11 cellular contexts compared by ENCODE assay signal in genomic region chr17:67628580-67629013, GRCh38.
DNase-seq lines count a peak whose midpoint lies in the region; ATAC-seq and TF ChIP-seq lines count a peak whose summit lies in the region.
"Had no signal": no experiment of that assay in that cellular context is flagged by ENCODE, and none has a peak within 500 bp of the region (broad histone marks: within the 10 kb centered on the region; RNA-seq: fewer than 3 reads in every experiment).

No MANE protein-coding gene starts in this region.

- H3K4me1 Mint-ChIP-seq in activated CD8-positive, alpha-beta memory T cell treated with anti-CD3 and anti-CD28 coated beads, Interleukin-2, amount 10 ng/mL, durations not matched to agents 7 days and 5 days, result no peaks in the 10 kb centered on the region
- H3K4me1 Mint-ChIP-seq: CD14-positive monocyte had no signal

- intact Hi-C loops in sciatic nerve (cut with DNase I), result no loop called here

- CTCF ChIA-PET in activated CD8-positive, alpha-beta memory T cell treated with anti-CD3 and anti-CD28 coated beads, Interleukin-2, amount 10 ng/mL, durations not matched to agents 7 days and 5 days (lab: Charles Lee), result interaction anchor here (1.0 to 3.2 kb wide), 2 partner anchors 250 to 253 kb away, joined by 4 to 16 read pairs; no protein-coding TSS in a partner anchor

- H3K27me3 Mint-ChIP-seq in activated CD8-positive, alpha-beta memory T cell treated with anti-CD3 and anti-CD28 coated beads, Interleukin-2, amount 10 ng/mL, durations not matched to agents 7 days and 5 days, result no peaks in the 10 kb centered on the region

- H3K36me3 Mint-ChIP-seq in activated CD8-positive, alpha-beta memory T cell treated with anti-CD3 and anti-CD28 coated beads, Interleukin-2, amount 10 ng/mL, durations not matched to agents 7 days and 5 days, result peaks cover 7% of the 10 kb centered on the region

- TF ChIP-seq CTCF in epithelial cell of proximal tubule (conservative IDR thresholded peaks at IDR 0.05; ENCODE audit: low read depth, low read length), result peak; percentile 48

- no peak overlapping the region for H3K27ac Mint-ChIP-seq in activated CD8-positive, alpha-beta memory T cell treated with anti-CD3 and anti-CD28 coated beads, Interleukin-2, amount 10 ng/mL, durations not matched to agents 7 days and 5 days

- no peak overlapping the region for H3K4me3 ChIP-seq in epithelial cell of proximal tubule (ENCODE audit: low read depth, low read length)
- H3K4me3 ChIP-seq: breast epithelium, SK-N-MC had no signal

- DNase-seq in activated T-cell treated with anti-CD3 and anti-CD28 coated beads, Interleukin-2, amount 50 U/mL, for 1 hour, result peak; percentile 20
- DNase-seq in activated T-cell treated with anti-CD3 and anti-CD28 coated beads, Interleukin-2, amount 50 U/mL, for 48 hours, result no peak
- DNase-seq in NAMALWA (ENCODE audit: low spot score) (peak; percentile 57), epithelial cell of proximal tubule (ENCODE audit: low read depth) (no peak), sciatic nerve (ENCODE audit: low spot score) (no peak), AG08396 (ENCODE audit: low spot score) (no peak)
- DNase-seq in activated CD8-positive, alpha-beta memory T cell treated with anti-CD3 and anti-CD28 coated beads, Interleukin-2, amount 10 ng/mL, durations not matched to agents 7 days and 5 days, result no peak

- ATAC-seq in sciatic nerve, result peak; percentile 13
- no peak for ATAC-seq in activated CD8-positive, alpha-beta memory T cell treated with anti-CD3 and anti-CD28 coated beads, Interleukin-2, amount 10 ng/mL, durations not matched to agents 7 days and 5 days
- no peak for ATAC-seq in HG03139 (IDR thresholded peaks at IDR 0.05; ENCODE audit: unreplicated experiment)

- no peak overlapping the region for H3K4me3 Mint-ChIP-seq in activated CD8-positive, alpha-beta memory T cell treated with anti-CD3 and anti-CD28 coated beads, Interleukin-2, amount 10 ng/mL, durations not matched to agents 7 days and 5 days
- H3K4me3 Mint-ChIP-seq: CD14-positive monocyte had no signal

- no peaks in the 10 kb centered on the region for H3K9me3 Mint-ChIP-seq in activated CD8-positive, alpha-beta memory T cell treated with anti-CD3 and anti-CD28 coated beads, Interleukin-2, amount 10 ng/mL, durations not matched to agents 7 days and 5 days (ENCODE audit: low read depth)
- H3K9me3 Mint-ChIP-seq: CD14-positive monocyte had no signal

Comparison
In these comparisons a context has a peak if more than half of its experiments do, and no peak if none do; other contexts are left out.
1. DNase-seq: peak in activated T-cell treated with anti-CD3 and anti-CD28 coated beads, Interleukin-2, amount 50 U/mL, for 1 hour (single experiment) and NAMALWA (single experiment); none in activated T-cell treated with anti-CD3 and anti-CD28 coated beads, Interleukin-2, amount 50 U/mL, for 48 hours (0 of 2), epithelial cell of proximal tubule (single experiment), sciatic nerve (single experiment), activated CD8-positive, alpha-beta memory T cell treated with anti-CD3 and anti-CD28 coated beads, Interleukin-2, amount 10 ng/mL, durations not matched to agents 7 days and 5 days (single experiment) and AG08396 (single experiment).